In the genomic region with DNA sequence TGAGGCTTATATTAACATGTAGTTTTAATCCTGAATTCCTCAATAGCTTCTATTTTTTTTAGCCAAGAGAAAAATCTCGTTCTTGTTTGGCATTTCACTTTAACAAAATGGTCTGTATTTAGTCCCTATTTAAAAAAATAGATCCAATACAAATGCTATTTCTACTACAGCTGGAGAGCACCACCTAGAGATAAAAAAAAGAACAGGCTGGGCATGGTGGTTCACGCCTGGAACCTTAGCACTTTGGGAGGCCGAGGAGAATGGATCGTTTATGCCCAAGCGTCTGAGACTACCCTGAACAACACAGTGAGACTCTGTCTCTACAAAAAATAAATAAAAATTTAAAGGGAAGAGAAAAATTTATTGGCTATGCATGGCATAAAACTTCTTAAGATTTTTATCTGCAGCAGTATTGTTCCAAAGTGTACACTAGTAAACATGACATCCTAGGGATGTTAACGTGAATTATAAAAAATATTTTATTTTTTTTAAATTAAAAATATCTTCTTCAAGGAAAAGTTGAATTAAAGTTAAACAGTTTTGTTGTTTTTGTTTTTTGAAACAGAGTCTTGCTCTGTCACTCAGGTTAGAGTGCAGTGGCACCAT, we compare ENCODE assay signal across 9 cellular contexts. TPM values are rescaled to one million over a fixed set of nuclear protein-coding genes. Genes with fewer than 3 reads are reported as not detected.
DNase-seq lines count a peak whose midpoint lies in the region; ATAC-seq, FAIRE-seq and TF ChIP-seq lines count a peak whose summit lies in the region.
"Had no signal": no experiment of that assay in that cellular context is flagged by ENCODE, and none has a peak within 500 bp of the region (broad histone marks: within the 10 kb centered on the region; RNA-seq: fewer than 3 reads in every experiment).

No MANE protein-coding gene starts in this region.

- no peak overlapping the region for H2AFZ ChIP-seq in KMS-11 (ENCODE audit: low read depth)
- no peak overlapping the region for H2AFZ ChIP-seq in keratinocyte (ENCODE audit: control insufficient read depth, low read length)

- TF ChIP-seq CTCF in KMS-11 (conservative IDR thresholded peaks at IDR 0.05; ENCODE audit: low read depth, low read length) (peak; percentile 46), VCaP (conservative IDR thresholded peaks at IDR 0.05) (peak; percentile 86), keratinocyte (optimal IDR thresholded peaks at IDR 0.05 in 1 of 3, IDR thresholded peaks at IDR 0.05 in 1 of 3, conservative IDR thresholded peaks at IDR 0.05 in 1 of 3; ENCODE audit: extremely low read depth in 1 of 3, insufficient read depth in 2 of 3, low read length in 3 of 3) (peak; percentile 52 to 63 (median 54)), pancreas (IDR thresholded peaks at IDR 0.05) (no peak)

- dilution Hi-C loops in keratinocyte (cut with MboI; ENCODE audit: extremely low pct_ligation_motif_present, low sequenced_read_pairs), result no loop called here

- no peak overlapping the region for H3K9ac ChIP-seq in KMS-11
- no peak overlapping the region for H3K9ac ChIP-seq in keratinocyte (ENCODE audit: control insufficient read depth, extremely low read depth, insufficient read depth, low read length)

- H3K36me3 ChIP-seq in KMS-11 (ENCODE audit: insufficient read depth) (no peaks in the 10 kb centered on the region), keratinocyte (ENCODE audit: control insufficient read depth in 2 of 2, extremely low read depth in 1 of 2, insufficient read depth in 2 of 2, low read length in 2 of 2) (peaks cover 8 to 10% of the 10 kb centered on the region in 2 experiments), pancreas (peaks cover 0 to 21% (median 19%) of the 10 kb centered on the region in 3 donors)

- H3K79me2 ChIP-seq in KMS-11 (ENCODE audit: insufficient read depth, low read depth) (no peaks in the 10 kb centered on the region; the same call in 1 of the 2 replicates), keratinocyte (ENCODE audit: control insufficient read depth, insufficient read depth, low read length) (peaks cover 48% of the 10 kb centered on the region)

- H3K4me2 ChIP-seq in KMS-11 (no peak overlapping the region), keratinocyte (ENCODE audit: control insufficient read depth, extremely low read depth, insufficient read depth, low read depth, low read length) (no peak overlapping the region)

- H3K9me3 ChIP-seq in keratinocyte (ENCODE audit: control insufficient read depth, low read depth, low read length), result no peaks in the 10 kb centered on the region
- no peaks in the 10 kb centered on the region for H3K9me3 ChIP-seq in pancreas

- no peak overlapping the region for H3K27ac ChIP-seq in KMS-11
- no peak overlapping the region for H3K27ac ChIP-seq in VCaP
- H3K27ac ChIP-seq in keratinocyte (ENCODE audit: control insufficient read depth, insufficient read depth, low read length), result no peak overlapping the region
- H3K27ac ChIP-seq in pancreas, result no peak overlapping the region

- H3K27me3 ChIP-seq in KMS-11 (ENCODE audit: insufficient read depth, low read depth) (no peaks in the 10 kb centered on the region), keratinocyte (ENCODE audit: control insufficient read depth, extremely low read depth, insufficient read depth, low read length) (no peaks in the 10 kb centered on the region), pancreas (no peaks in the 10 kb centered on the region)

- DNase-seq in Daoy (ENCODE audit: low read depth), result peak; percentile 44
- DNase-seq in keratinocyte (ENCODE audit: low read depth, low spot score), result no peak
- DNase-seq in pancreas, result no peak
- no peak for DNase-seq in KG1 (lab: John Stamatoyannopoulos, UW)
- DNase-seq in mesenteric fat pad (ENCODE audit: low spot score), result no peak

- no peak for ATAC-seq in pancreas
- no peak for ATAC-seq in GM21447 (IDR thresholded peaks at IDR 0.05; ENCODE audit: unreplicated experiment)
- ATAC-seq: naive thymus-derived CD8-positive, alpha-beta T cell had no signal

- 77 to 80% methylated on average over 6 of the region's 6 CpGs for WGBS in pancreas, 2 donors

- H3K4me1 ChIP-seq in KMS-11 (ENCODE audit: low read depth, poor library complexity, severe bottlenecking), result no peaks in the 10 kb centered on the region
- H3K4me1 ChIP-seq in keratinocyte (ENCODE audit: control insufficient read depth, extremely low read depth, insufficient read depth, low read length), result peaks cover 27% of the 10 kb centered on the region
- H3K4me1 ChIP-seq in pancreas, result peaks cover 3 to 7% (median 5%) of the 10 kb centered on the region in 3 donors

- no peaks in the 10 kb centered on the region for H3K9me1 ChIP-seq in keratinocyte (ENCODE audit: control insufficient read depth, extremely low read depth, insufficient read depth, low read length)

- H3K4me3 ChIP-seq in KMS-11 (IDR thresholded peaks at IDR 0.05; ENCODE audit: insufficient read depth, low read depth, low read length) (no peak overlapping the region), keratinocyte (ENCODE audit: control insufficient read depth in 2 of 3, extremely low read depth in 1 of 3, insufficient read depth in 2 of 3, low read depth in 1 of 3, low read length in 3 of 3) (no peak overlapping the region), pancreas (no peak overlapping the region)

- intact Hi-C loops in pancreas (cut with DNase I), result no loop called here

- no peaks in the 10 kb centered on the region for H4K20me1 ChIP-seq in KMS-11 (ENCODE audit: insufficient read depth)
- no peaks in the 10 kb centered on the region for H4K20me1 ChIP-seq in keratinocyte (ENCODE audit: control insufficient read depth, extremely low read depth, insufficient read depth, low read length)

- FAIRE-seq in keratinocyte (lab: Jason Lieb, UNC), result no peak
- FAIRE-seq in pancreas (lab: Jason Lieb, UNC), result no peak

RNA-seq across cellular contexts. Expression of a gene that starts 4.4 kb away (rescaled TPM):
- total RNA-seq in Daoy (2014; rRNA removed; shearing (Covaris generic)), result 29.6 and 31.5 TPM in 2 replicates
- polyA plus RNA-seq in keratinocyte (7.7 to 13.4 TPM (median 10.3 TPM) in 3 replicates), pancreas (10 to 100 TPM in 1 of 2 donors, 1 to 10 TPM in 1; 9.5 to 11.6 TPM)
- polyA plus RNA-seq in keratinocyte (2011; ENCODE audit: low read depth), result 16.9 TPM
- polyA plus RNA-seq in keratinocyte (2011; cell fraction: cytosol; rRNA removed), result 5.1 and 9.3 TPM in 2 replicates
- polyA plus RNA-seq in keratinocyte (2011; cell fraction: nucleus; rRNA removed), result 14.3 and 16.3 TPM in 2 replicates
- polyA plus RNA-seq in keratinocyte (2012; ENCODE audit: low replicate concordance), result 11.3 and 11.7 TPM in 2 replicates
- 4.0 to 15.7 TPM (median 6.2 TPM) in 3 replicates for polyA minus RNA-seq in keratinocyte
- polyA minus RNA-seq in keratinocyte (2011; cell fraction: cytosol; rRNA and poly(A)+ RNA removed), result 3.6 TPM
- polyA minus RNA-seq in keratinocyte (2011; cell fraction: nucleus; rRNA and poly(A)+ RNA removed), result 9.2 and 9.7 TPM in 2 replicates
- total RNA-seq in pancreas (10 to 100 TPM in 4 of 6 donors, 1 to 10 TPM in 2; 9.0 to 16.9 (median 11.2) TPM), mesenteric fat pad (17.9 TPM)

RNA-seq across cellular contexts. Expression of a gene that starts 5.1 kb away (rescaled TPM):
- 322 and 342 TPM in 2 replicates for total RNA-seq in Daoy (2014; rRNA removed; shearing (Covaris generic))
- polyA plus RNA-seq in keratinocyte (151 to 239 TPM (median 221 TPM) in 3 replicates), pancreas (10 to 100 TPM; 27.6 to 32.3 TPM)
- 220 TPM for polyA plus RNA-seq in keratinocyte (2011; ENCODE audit: low read depth)
- polyA plus RNA-seq in keratinocyte (2011; cell fraction: cytosol; rRNA removed), result 164 and 254 TPM in 2 replicates
- polyA plus RNA-seq in keratinocyte (2011; cell fraction: nucleus; rRNA removed), result 166 and 240 TPM in 2 replicates
- polyA plus RNA-seq in keratinocyte (2012; ENCODE audit: low replicate concordance), result 118 and 146 TPM in 2 replicates
- 33.1 to 433 TPM (median 188 TPM) in 3 replicates for polyA minus RNA-seq in keratinocyte
- polyA minus RNA-seq in keratinocyte (2011; cell fraction: cytosol; rRNA and poly(A)+ RNA removed), result 265 TPM
- 93.3 and 181 TPM in 2 replicates for polyA minus RNA-seq in keratinocyte (2011; cell fraction: nucleus; rRNA and poly(A)+ RNA removed)
- total RNA-seq in pancreas (10 to 100 TPM; 27.2 to 60.5 (median 34.7) TPM), mesenteric fat pad (142 TPM)

RNA-seq across cellular contexts. Expression of a gene that starts 59.9 kb away (rescaled TPM):
- 57.2 and 59.9 TPM in 2 replicates for total RNA-seq in Daoy (2014; rRNA removed; shearing (Covaris generic))
- 28.6 to 39.2 TPM (median 30.6 TPM) in 3 replicates for polyA plus RNA-seq in keratinocyte
- polyA plus RNA-seq in keratinocyte (2011; ENCODE audit: low read depth), result 36.0 TPM
- polyA plus RNA-seq in keratinocyte (2011; cell fraction: cytosol; rRNA removed), result 20.5 and 26.0 TPM in 2 replicates
- polyA plus RNA-seq in keratinocyte (2011; cell fraction: nucleus; rRNA removed), result 86.0 and 114 TPM in 2 replicates
- 35.4 and 47.6 TPM in 2 replicates for polyA plus RNA-seq in keratinocyte (2012; ENCODE audit: low replicate concordance)
- 37.8 to 59.4 TPM (median 52.1 TPM) in 3 replicates for polyA minus RNA-seq in keratinocyte
- 49.7 TPM for polyA minus RNA-seq in keratinocyte (2011; cell fraction: cytosol; rRNA and poly(A)+ RNA removed)
- 53.8 and 55.9 TPM in 2 replicates for polyA minus RNA-seq in keratinocyte (2011; cell fraction: nucleus; rRNA and poly(A)+ RNA removed)
- 10 to 100 TPM; 17.7 to 43.5 (median 20.4) TPM for total RNA-seq in pancreas
- 10 to 100 TPM; 75.5 to 89.9 TPM for polyA plus RNA-seq in pancreas
- 38.0 TPM for total RNA-seq in mesenteric fat pad

Comparison
In these comparisons a context has a peak if more than half of its experiments do, and no peak if none do; other contexts are left out.
1. CTCF ChIP-seq: peak in KMS-11 (single experiment), VCaP (single experiment) and keratinocyte (3 of 3); none in pancreas (0 of 4).